In genomic region chr5:96741911-96742310, GRCh38 we compare ENCODE assay signal across 16 cellular contexts.
DNase-seq lines count a peak whose midpoint lies in the region; ATAC-seq and TF ChIP-seq lines count a peak whose summit lies in the region.
"Had no signal": no experiment of that assay in that cellular context is flagged by ENCODE, and none has a peak within 500 bp of the region (broad histone marks: within the 10 kb centered on the region; RNA-seq: fewer than 3 reads in every experiment).

No MANE protein-coding gene starts in this region.

- peak; percentile 51 for ATAC-seq in sciatic nerve
- ATAC-seq: activated CD8-positive, alpha-beta memory T cell treated with anti-CD3 and anti-CD28 coated beads, Interleukin-2, amount 10 ng/mL, durations not matched to agents 7 days and 5 days had no signal

- H3K27me3 ChIP-seq in cardiac muscle cell: no peaks in the 10 kb centered on the region
- H3K27me3 ChIP-seq: BLaER1, right lobe of liver, tibial nerve had no signal

- no peaks in the 10 kb centered on the region for H3K9me3 ChIP-seq in cardiac muscle cell (ENCODE audit: low read depth)
- H3K9me3 ChIP-seq: right lobe of liver, tibial nerve had no signal

- intact Hi-C loops in sciatic nerve (cut with DNase I): no loop called here

- peak overlapping the region; percentile 81 for H3K27ac ChIP-seq in cardiac muscle cell
- H3K27ac ChIP-seq in substantia nigra (ENCODE audit: low read depth, low read length, poor library complexity, severe bottlenecking): no peak overlapping the region
- H3K27ac ChIP-seq: BLaER1, right lobe of liver, tibial nerve, WERI-Rb-1 had no signal

- peaks cover 17% of the 10 kb centered on the region for H3K4me1 ChIP-seq in cardiac muscle cell (ENCODE audit: low read depth)
- H3K4me1 ChIP-seq: BLaER1, right lobe of liver had no signal

- DNase-seq in HUDEP-2 (lab: John Stamatoyannopoulos, UW; ENCODE audit: unreplicated experiment in 76 of 76): peak in 75 of 76 experiments; percentile 22 to 97 (median 85)
- peak; percentile 93 for DNase-seq in OCI-M1 (lab: John Stamatoyannopoulos, UW)
- DNase-seq in cardiac muscle cell (ENCODE audit: low read depth in 1 of 2, low spot score in 1 of 2): peak in 1 of 2 donors; percentile 69
- DNase-seq in sciatic nerve (ENCODE audit: low spot score): no peak
- no peak for DNase-seq in NCI-H82 (lab: John Stamatoyannopoulos, UW)
- no peak for DNase-seq in islet precursor cell
- DNase-seq in substantia nigra (lab: John Stamatoyannopoulos, UW): no peak
- DNase-seq: activated CD8-positive, alpha-beta memory T cell treated with anti-CD3 and anti-CD28 coated beads, Interleukin-2, amount 10 ng/mL, durations not matched to agents 7 days and 5 days; activated naive CD4-positive, alpha-beta T cell; DND-41; NCI-H2081; right lobe of liver; stimulated activated CD4-positive, alpha-beta T cell treated with anti-CD3 and anti-CD28 coated beads, Interleukin-4, amount 100 ng/mL, for 1 hour; WERI-Rb-1 had no signal

- no peak for TF ChIP-seq CTCF in cardiac muscle cell (IDR thresholded peaks at IDR 0.05; ENCODE audit: low read depth, low read length)

- H3K36me3 ChIP-seq in cardiac muscle cell: peaks cover 31% of the 10 kb centered on the region

- no peak overlapping the region for H3K4me3 ChIP-seq in cardiac muscle cell
- H3K4me3 ChIP-seq: BLaER1, right lobe of liver, tibial nerve had no signal

Comparison
In these comparisons a context has a peak if more than half of its experiments do, and no peak if none do; other contexts are left out.
1. DNase-seq: peak in HUDEP-2 (75 of 76) and OCI-M1 (single experiment); none in sciatic nerve (single experiment), NCI-H82 (single experiment), islet precursor cell (single experiment) and substantia nigra (0 of 49).